8 cellular contexts compared by ENCODE assay signal in the genomic region with DNA sequence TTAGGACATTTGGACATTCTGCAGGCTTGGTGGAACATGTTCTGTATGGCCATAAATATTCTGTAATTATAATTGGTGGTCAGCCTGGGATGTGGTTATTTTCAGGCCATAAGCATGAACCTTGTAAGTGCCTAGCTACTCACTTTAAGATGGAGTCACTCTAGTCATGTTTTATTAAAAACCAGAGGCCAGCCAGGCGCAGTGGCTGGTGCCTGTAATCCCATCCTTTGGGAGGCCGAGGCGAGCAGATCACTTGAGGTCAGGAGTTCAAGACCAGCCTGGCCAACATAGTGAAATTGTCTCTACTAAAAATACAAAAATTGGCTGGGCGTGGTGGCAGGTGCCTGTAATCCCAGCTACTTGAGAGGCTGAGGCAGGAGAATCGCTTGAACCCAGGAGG. TPM values are rescaled to one million over a fixed set of nuclear protein-coding genes. Genes with fewer than 3 reads are reported as not detected.
DNase-seq lines count a peak whose midpoint lies in the region; ATAC-seq and TF ChIP-seq lines count a peak whose summit lies in the region.
"Not testable (repeated sequence)": the region's sequence is repeated elsewhere in the genome, so short reads cannot be mapped to it uniquely, and the experiment has no call there.

No MANE protein-coding gene starts in this region.

- not testable (repeated sequence) for H3K9me3 Mint-ChIP-seq in CD8-positive, alpha-beta T cell; activated CD4-positive, alpha-beta memory T cell treated with anti-CD3 and anti-CD28 coated beads for 36 hours; natural killer cell; stimulated activated naive CD8-positive, alpha-beta T cell treated with anti-CD3 and anti-CD28 coated beads, Interleukin-15, Interleukin-2, amounts not matched to agents 100 ng/mL and 50 ng/mL, for 24 hours

- not testable (repeated sequence) for ATAC-seq in CD8-positive, alpha-beta T cell; natural killer cell

- not testable (repeated sequence) for DNase-seq in CD8-positive, alpha-beta T cell; HL-60 (ENCODE audit: low read depth in 1 of 2, low spot score in 1 of 2); PC-9; activated CD4-positive, alpha-beta memory T cell treated with anti-CD3 and anti-CD28 coated beads for 36 hours; astrocyte of the spinal cord (ENCODE audit: low read depth, low spot score); left ventricle myocardium inferior; natural killer cell

- H3K36me3 Mint-ChIP-seq in CD8-positive, alpha-beta T cell = peaks cover 23% of the 10 kb centered on the region
- peaks cover 14% of the 10 kb centered on the region for H3K36me3 Mint-ChIP-seq in activated CD4-positive, alpha-beta memory T cell treated with anti-CD3 and anti-CD28 coated beads for 36 hours
- not testable (repeated sequence) for H3K36me3 Mint-ChIP-seq in natural killer cell
- peaks cover 33% of the 10 kb centered on the region for H3K36me3 Mint-ChIP-seq in stimulated activated naive CD8-positive, alpha-beta T cell treated with anti-CD3 and anti-CD28 coated beads, Interleukin-15, Interleukin-2, amounts not matched to agents 100 ng/mL and 50 ng/mL, for 24 hours (ENCODE audit: low read depth)

- CTCF ChIA-PET in CD8-positive, alpha-beta T cell (lab: Charles Lee) = interaction anchor here (1.0 kb wide), 1 partner anchor 78 kb away, joined by 3 read pairs; no protein-coding TSS in a partner anchor
- CTCF ChIA-PET in PC-9 (lab: Charles Lee) = not testable (repeated sequence)
- CTCF ChIA-PET in activated CD4-positive, alpha-beta memory T cell treated with anti-CD3 and anti-CD28 coated beads for 36 hours (lab: Charles Lee) = interaction anchor here (0.7 to 1.2 kb wide), 3 partner anchors 71 to 151 kb away, joined by 3 to 7 read pairs (median 3); no protein-coding TSS in a partner anchor

- H3K9me3 ChIP-seq in CD8-positive, alpha-beta T cell (ENCODE audit: low read length); PC-9 (ENCODE audit: insufficient read depth, low read depth); left ventricle myocardium inferior (replicated peaks): not testable (repeated sequence)

- not testable (repeated sequence) for BruUV-seq in PC-9 (replicated peaks; lab: Mats Ljungman, UMichigan)

- H3K27ac Mint-ChIP-seq in CD8-positive, alpha-beta T cell; activated CD4-positive, alpha-beta memory T cell treated with anti-CD3 and anti-CD28 coated beads for 36 hours; natural killer cell; stimulated activated naive CD8-positive, alpha-beta T cell treated with anti-CD3 and anti-CD28 coated beads, Interleukin-15, Interleukin-2, amounts not matched to agents 100 ng/mL and 50 ng/mL, for 24 hours: not testable (repeated sequence)

- peaks cover 24% of the 10 kb centered on the region for H3K27me3 ChIP-seq in CD8-positive, alpha-beta T cell (ENCODE audit: insufficient read depth, low read length)
- H3K27me3 ChIP-seq in HL-60 (ENCODE audit: insufficient read depth, poor library complexity, severe bottlenecking); PC-9 (ENCODE audit: insufficient read depth, low read depth); left ventricle myocardium inferior (ENCODE audit: low read depth): not testable (repeated sequence)

- peaks cover 31% of the 10 kb centered on the region for H3K4me1 Mint-ChIP-seq in CD8-positive, alpha-beta T cell (ENCODE audit: low read depth)
- peaks cover 39% of the 10 kb centered on the region for H3K4me1 Mint-ChIP-seq in activated CD4-positive, alpha-beta memory T cell treated with anti-CD3 and anti-CD28 coated beads for 36 hours (ENCODE audit: low read depth)
- peaks cover 33 to 37% of the 10 kb centered on the region in 2 donors for H3K4me1 Mint-ChIP-seq in natural killer cell
- H3K4me1 Mint-ChIP-seq in stimulated activated naive CD8-positive, alpha-beta T cell treated with anti-CD3 and anti-CD28 coated beads, Interleukin-15, Interleukin-2, amounts not matched to agents 100 ng/mL and 50 ng/mL, for 24 hours (ENCODE audit: low read depth) = peaks cover 42% of the 10 kb centered on the region

- POLR2A ChIA-PET in CD8-positive, alpha-beta T cell (lab: Charles Lee) = interaction anchor here (0.7 kb wide), 1 partner anchor 42 kb away, joined by 3 read pairs; no protein-coding TSS in a partner anchor
- POLR2A ChIA-PET in PC-9 (lab: Charles Lee; ENCODE audit: unreplicated experiment) = interaction anchor here (0.7 kb wide), 2 partner anchors 10 to 804 kb away, joined by 5 to 7 read pairs; no protein-coding TSS in a partner anchor
- POLR2A ChIA-PET in activated CD4-positive, alpha-beta memory T cell treated with anti-CD3 and anti-CD28 coated beads for 36 hours (lab: Charles Lee) = interaction anchor here (1.0 to 1.4 kb wide), 2 partner anchors 13 to 176 kb away, joined by 3 to 4 read pairs; no protein-coding TSS in a partner anchor

- peaks cover 22% of the 10 kb centered on the region for H3K27me3 Mint-ChIP-seq in CD8-positive, alpha-beta T cell (ENCODE audit: low read depth)
- peaks cover 23% of the 10 kb centered on the region for H3K27me3 Mint-ChIP-seq in activated CD4-positive, alpha-beta memory T cell treated with anti-CD3 and anti-CD28 coated beads for 36 hours
- peaks cover 10 to 14% of the 10 kb centered on the region in 2 donors for H3K27me3 Mint-ChIP-seq in natural killer cell (ENCODE audit: low read depth in 2 of 2)
- peaks cover 26% of the 10 kb centered on the region for H3K27me3 Mint-ChIP-seq in stimulated activated naive CD8-positive, alpha-beta T cell treated with anti-CD3 and anti-CD28 coated beads, Interleukin-15, Interleukin-2, amounts not matched to agents 100 ng/mL and 50 ng/mL, for 24 hours

- H2AFZ ChIP-seq in PC-9 = not testable (repeated sequence)

- in situ Hi-C loops in astrocyte of the spinal cord (cut with HindIII; ENCODE audit: low sequenced_read_pairs) = not testable (repeated sequence)

- H3K27ac ChIP-seq in CD8-positive, alpha-beta T cell (ENCODE audit: low read depth, low read length); PC-9; left ventricle myocardium inferior (replicated peaks): not testable (repeated sequence)
- peak overlapping the region; percentile 99 for H3K27ac ChIP-seq in HL-60 (replicated peaks)

- H3K4me2 ChIP-seq in PC-9 = peak overlapping the region; percentile 86

- H3K4me1 ChIP-seq in CD8-positive, alpha-beta T cell (ENCODE audit: insufficient read depth, low read length) = peaks cover 25% of the 10 kb centered on the region
- H3K4me1 ChIP-seq in PC-9 (replicated peaks; ENCODE audit: insufficient read depth) (peaks cover 18% of the 10 kb centered on the region), left ventricle myocardium inferior (peaks cover 50% of the 10 kb centered on the region)

- H3K79me2 ChIP-seq in PC-9 (ENCODE audit: low read depth) = peaks cover 43% of the 10 kb centered on the region

- H3F3A ChIP-seq in PC-9 (ENCODE audit: insufficient read depth, low read depth) = peaks cover 51% of the 10 kb centered on the region; the same call in 1 of the 2 replicates

- H3K4me3 ChIP-seq in CD8-positive, alpha-beta T cell (ENCODE audit: low read depth, low read length) = peak overlapping the region; percentile 85
- H3K4me3 ChIP-seq in HL-60 (replicated peaks; ENCODE audit: insufficient read depth, low read length) (peak overlapping the region; percentile 99), PC-9 (peak overlapping the region; percentile 95), astrocyte of the spinal cord (ENCODE audit: low read depth, low read length) (peak overlapping the region; percentile 86), left ventricle myocardium inferior (peak overlapping the region; percentile 88)

- TF ChIP-seq CTCF in CD8-positive, alpha-beta T cell (IDR thresholded peaks at IDR 0.05); HL-60 (IDR thresholded peaks at IDR 0.05; ENCODE audit: insufficient read depth, low read length); PC-9 (conservative IDR thresholded peaks at IDR 0.05); astrocyte of the spinal cord (IDR thresholded peaks at IDR 0.05; ENCODE audit: low read depth, low read length); left ventricle myocardium inferior (IDR thresholded peaks at IDR 0.05; ENCODE audit: borderline replicate concordance); natural killer cell (IDR thresholded peaks at IDR 0.05): not testable (repeated sequence)

- H3K4me3 Mint-ChIP-seq in CD8-positive, alpha-beta T cell = not testable (repeated sequence)
- H3K4me3 Mint-ChIP-seq in activated CD4-positive, alpha-beta memory T cell treated with anti-CD3 and anti-CD28 coated beads for 36 hours = peak overlapping the region; percentile 94
- peak overlapping the region; percentile 97 for H3K4me3 Mint-ChIP-seq in natural killer cell
- H3K4me3 Mint-ChIP-seq in stimulated activated naive CD8-positive, alpha-beta T cell treated with anti-CD3 and anti-CD28 coated beads, Interleukin-15, Interleukin-2, amounts not matched to agents 100 ng/mL and 50 ng/mL, for 24 hours = peak overlapping the region; percentile 99

- intact Hi-C loops in CD8-positive, alpha-beta T cell (cut with DNase I, micrococcal nuclease) = loop anchor here in 1 of 2 experiments (2.0 to 10.0 kb wide), 3 partner anchors 229 to 455 kb away; partner anchors contain the start of genes BLOC1S3, DMWD, SYMPK and TRAPPC6A
- intact Hi-C loops in PC-9 (cut with micrococcal nuclease; ENCODE audit: unreplicated experiment) = loop anchor here (10.0 kb wide), 1 partner anchor 313 kb away; the partner anchor contains the start of gene PPP1R37
- intact Hi-C loops in activated CD4-positive, alpha-beta memory T cell treated with anti-CD3 and anti-CD28 coated beads for 36 hours (cut with micrococcal nuclease); left ventricle myocardium inferior (cut with micrococcal nuclease): not testable (repeated sequence)
- intact Hi-C loops in natural killer cell (cut with micrococcal nuclease) = loop anchor here (2.0 to 10.0 kb wide), 2 partner anchors 37 to 237 kb away; partner anchors contain the start of gene ERCC2

- not testable (repeated sequence) for H3K36me3 ChIP-seq in CD8-positive, alpha-beta T cell (ENCODE audit: insufficient read depth, low read length); PC-9 (ENCODE audit: low read depth); left ventricle myocardium inferior

- peaks cover 12% of the 10 kb centered on the region for H4K20me1 ChIP-seq in PC-9 (ENCODE audit: insufficient read depth)

- H3K9me2 ChIP-seq in PC-9 (ENCODE audit: insufficient read depth) = not testable (repeated sequence)

RNA-seq across cellular contexts. Expression of gene POLR1G, which starts 1.1 kb away (rescaled TPM):
- under 1 TPM; 0.27 to 0.44 TPM for total RNA-seq in CD8-positive, alpha-beta T cell
- total RNA-seq in PC-9 (2021) = 9.6 and 11.5 TPM in 2 replicates
- total RNA-seq in activated CD4-positive, alpha-beta memory T cell treated with anti-CD3 and anti-CD28 coated beads for 36 hours = 10 to 100 TPM; 11.1 to 12.6 TPM
- total RNA-seq in left ventricle myocardium inferior = 5.2 TPM
- total RNA-seq in natural killer cell = 1 to 10 TPM in 1 of 3 donors, under 1 TPM in 2; 0.28 to 1.4 (median 0.45) TPM

RNA-seq across cellular contexts. Expression of gene PPP1R13L, which starts 2.7 kb away (rescaled TPM):
- 1 to 10 TPM; 2.5 to 3.6 TPM for total RNA-seq in CD8-positive, alpha-beta T cell
- total RNA-seq in PC-9 (2021) (113 and 121 TPM in 2 replicates), left ventricle myocardium inferior (207 TPM), natural killer cell (1 to 10 TPM; 5.6 to 7.4 (median 5.9) TPM)
- total RNA-seq in activated CD4-positive, alpha-beta memory T cell treated with anti-CD3 and anti-CD28 coated beads for 36 hours = 1 to 10 TPM; 8.1 to 9.2 TPM

RNA-seq across cellular contexts. Expression of gene ERCC1, which starts 16.1 kb away (rescaled TPM):
- 10 to 100 TPM; 28.7 to 31.5 TPM for total RNA-seq in CD8-positive, alpha-beta T cell
- total RNA-seq in PC-9 (2021) (102 and 138 TPM in 2 replicates), left ventricle myocardium inferior (108 TPM), natural killer cell (10 to 100 TPM; 46.8 to 55.2 (median 48.2) TPM)
- 10 to 100 TPM; 59.4 to 59.7 TPM for total RNA-seq in activated CD4-positive, alpha-beta memory T cell treated with anti-CD3 and anti-CD28 coated beads for 36 hours

RNA-seq across cellular contexts. Expression of gene ERCC2, which starts 37.2 kb away (rescaled TPM):
- total RNA-seq in CD8-positive, alpha-beta T cell = 10 to 100 TPM in 1 of 2 experiments, 1 to 10 TPM in 1; 9.1 to 11.8 TPM
- total RNA-seq in PC-9 (2021) (26.1 and 33.1 TPM in 2 replicates), left ventricle myocardium inferior (11.4 TPM), natural killer cell (10 to 100 TPM; 13.4 to 22.3 (median 14.9) TPM)
- 10 to 100 TPM; 27.2 to 27.4 TPM for total RNA-seq in activated CD4-positive, alpha-beta memory T cell treated with anti-CD3 and anti-CD28 coated beads for 36 hours

Comparison
In these comparisons a context has a peak if more than half of its experiments do, and no peak if none do; other contexts are left out.
1. RNA of gene PPP1R13L, which starts 2.7 kb away (total RNA-seq): 207 TPM in left ventricle myocardium inferior (single experiment) and 113 to 121 TPM in PC-9; 8.1 to 9.2 TPM in activated CD4-positive, alpha-beta memory T cell treated with anti-CD3 and anti-CD28 coated beads for 36 hours, 5.6 to 7.4 TPM in natural killer cell and 2.5 to 3.6 TPM in CD8-positive, alpha-beta T cell; every median in the first group is over 10 times any median in the second.
2. Peak in every context shown above with its lines, with median percentiles within 50 percentile points of each other: H3K4me3 ChIP-seq.